Comparison of ENCODE assay signal across 36 cellular contexts in genomic region chr1:187991944-187992343, GRCh38.
"Had no signal": no experiment of that assay in that cellular context is flagged by ENCODE, and none has a peak within 500 bp of the region (broad histone marks: within the 10 kb centered on the region; RNA-seq: fewer than 3 reads in every experiment).

No MANE protein-coding gene starts in this region.

- FAIRE-seq: bronchial epithelial cell had no signal

- H3K9me3 Mint-ChIP-seq: activated B cell treated with CpG ODN at 0.5 μM for 24 hours; activated naive CD4-positive, alpha-beta T cell treated with anti-CD3 and anti-CD28 coated beads, Interleukin-2, amount 10 ng/mL, durations not matched to agents 7 days and 5 days; activated naive CD8-positive, alpha-beta T cell treated with anti-CD3 and anti-CD28 coated beads, Interleukin-2, amount 50 U/mL, for 24 hours; activated T-cell treated with anti-CD3 and anti-CD28 coated beads, Interleukin-2, amount 50 U/mL, for 4 hours; activated T-helper 1 cell treated with anti-CD3 and anti-CD28 coated beads, Interleukin-12 subunit alpha, Interleukin-12 subunit beta, Interleukin-2, Interleukin-4 antibody, amounts not matched to agents 30 ng/mL and 10 ng/mL and 1 ng/mL, durations not matched to agents 14 hours and 24 hours and 36 hours; brain; T-helper 1 cell treated with Interleukin-12 subunit alpha and Interleukin-12 subunit beta and Interleukin-4 antibody, amounts not matched to agents 30 μg/mL and 1 μg/mL, for 36 hours; T-helper 2 cell treated with Interferon-gamma antibody and Interleukin-4, amounts not matched to agents 5 μg/mL and 100 μg/mL, for 36 hours had no signal

- H3K4me2 ChIP-seq: SK-N-SH had no signal

- H3K27ac Mint-ChIP-seq: activated B cell treated with CpG ODN at 0.5 μM for 24 hours; activated CD4-positive, alpha-beta memory T cell treated with anti-CD3 and anti-CD28 coated beads for 36 hours; activated naive CD4-positive, alpha-beta T cell treated with anti-CD3 and anti-CD28 coated beads, Interleukin-2, amount 10 ng/mL, durations not matched to agents 7 days and 5 days; activated naive CD8-positive, alpha-beta T cell; activated naive CD8-positive, alpha-beta T cell treated with anti-CD3 and anti-CD28 coated beads, Interleukin-2, amount 50 U/mL, for 24 hours; activated T-helper 1 cell treated with anti-CD3 and anti-CD28 coated beads, Interleukin-12 subunit alpha, Interleukin-12 subunit beta, Interleukin-2, Interleukin-4 antibody, amounts not matched to agents 30 ng/mL and 10 ng/mL and 1 ng/mL, durations not matched to agents 14 hours and 24 hours and 36 hours; brain; T-helper 1 cell treated with Interleukin-12 subunit alpha and Interleukin-12 subunit beta and Interleukin-4 antibody, amounts not matched to agents 30 μg/mL and 1 μg/mL, for 36 hours; T-helper 2 cell treated with Interferon-gamma antibody and Interleukin-4, amounts not matched to agents 5 μg/mL and 100 μg/mL, for 36 hours had no signal

- H3K36me3 ChIP-seq: MG63, SJSA1 had no signal

- H3K9ac ChIP-seq: SK-N-SH had no signal

- H3K27me3 ChIP-seq: MG63, SJSA1 had no signal

- H3K9me3 ChIP-seq: MG63, SJSA1, SK-N-SH had no signal

- H3K4me3 Mint-ChIP-seq: activated B cell treated with CpG ODN at 0.5 μM for 24 hours; activated CD4-positive, alpha-beta memory T cell treated with anti-CD3 and anti-CD28 coated beads for 36 hours; activated naive CD4-positive, alpha-beta T cell treated with anti-CD3 and anti-CD28 coated beads, Interleukin-2, amount 10 ng/mL, durations not matched to agents 7 days and 5 days; activated naive CD8-positive, alpha-beta T cell; activated naive CD8-positive, alpha-beta T cell treated with anti-CD3 and anti-CD28 coated beads, Interleukin-2, amount 50 U/mL, for 24 hours; activated T-cell treated with anti-CD3 and anti-CD28 coated beads, Interleukin-2, amount 50 U/mL, for 4 hours; activated T-helper 1 cell treated with anti-CD3 and anti-CD28 coated beads, Interleukin-12 subunit alpha, Interleukin-12 subunit beta, Interleukin-2, Interleukin-4 antibody, amounts not matched to agents 30 ng/mL and 10 ng/mL and 1 ng/mL, durations not matched to agents 14 hours and 24 hours and 36 hours; brain; central memory CD8-positive, alpha-beta T cell; T-helper 1 cell treated with Interleukin-12 subunit alpha and Interleukin-12 subunit beta and Interleukin-4 antibody, amounts not matched to agents 30 μg/mL and 1 μg/mL, for 36 hours; T-helper 2 cell treated with Interferon-gamma antibody and Interleukin-4, amounts not matched to agents 5 μg/mL and 100 μg/mL, for 36 hours had no signal

- H3K4me1 ChIP-seq: SJSA1 had no signal

- H3K27me3 Mint-ChIP-seq: activated B cell treated with CpG ODN at 0.5 μM for 24 hours; activated CD4-positive, alpha-beta memory T cell treated with anti-CD3 and anti-CD28 coated beads for 36 hours; activated naive CD4-positive, alpha-beta T cell treated with anti-CD3 and anti-CD28 coated beads, Interleukin-2, amount 10 ng/mL, durations not matched to agents 7 days and 5 days; activated naive CD8-positive, alpha-beta T cell; activated naive CD8-positive, alpha-beta T cell treated with anti-CD3 and anti-CD28 coated beads, Interleukin-2, amount 50 U/mL, for 24 hours; brain; central memory CD8-positive, alpha-beta T cell had no signal

- H3K4me1 Mint-ChIP-seq: activated B cell treated with CpG ODN at 0.5 μM for 24 hours; activated naive CD4-positive, alpha-beta T cell treated with anti-CD3 and anti-CD28 coated beads, Interleukin-2, amount 10 ng/mL, durations not matched to agents 7 days and 5 days; activated naive CD8-positive, alpha-beta T cell treated with anti-CD3 and anti-CD28 coated beads, Interleukin-2, amount 50 U/mL, for 24 hours; central memory CD8-positive, alpha-beta T cell had no signal

- H3K4me3 ChIP-seq: MG63, SJSA1 had no signal

- DNase-seq: activated B cell treated with CpG ODN at 0.5 μM for 24 hours; activated CD4-positive, alpha-beta memory T cell treated with anti-CD3 and anti-CD28 coated beads for 36 hours; activated CD4-positive, alpha-beta T cell treated with anti-CD3 and anti-CD28 coated beads for 4 hours; activated CD4-positive, alpha-beta T cell treated with anti-CD3 and anti-CD28 coated beads, Interleukin-2, amount 50 U/mL, for 1 hour; activated CD4-positive, CD25-positive, alpha-beta regulatory T cell treated with anti-CD3 and anti-CD28 coated beads, Interleukin-2, amount 50 U/mL, for 72 hours; activated CD8-positive, alpha-beta memory T cell treated with anti-CD3 and anti-CD28 coated beads, Interleukin-2, amount 50 U/mL, for 4 hours; activated effector memory CD4-positive, alpha-beta T cell treated with Interleukin-2 at 50 U/mL for 16 hours; activated naive CD4-positive, alpha-beta T cell treated with anti-CD3 and anti-CD28 coated beads, Interleukin-2, amount 10 ng/mL, durations not matched to agents 7 days and 5 days; activated naive CD8-positive, alpha-beta T cell treated with anti-CD3 and anti-CD28 coated beads, Interleukin-2, amount 50 U/mL, for 24 hours; activated T-cell treated with anti-CD3 and anti-CD28 coated beads for 4 hours; activated T-cell treated with anti-CD3 and anti-CD28 coated beads, Interleukin-2, amount 50 U/mL, for 4 hours; anterior cingulate cortex; Kasumi-1; MG63; NCI-H1048; NCI-H1105 treated with DMSO at 0.1 percent for 48 hours; NCI-H1436; NCI-H1694; NCI-H1930; NCI-H2081 treated with DMSO at 0.1 percent for 48 hours; NCI-H226; NCI-H446 treated with DMSO at 0.1 percent for 48 hours; NCI-H524 treated with DMSO at 0.1 percent for 48 hours; RPMI8226; SHP77 treated with DMSO at 0.1 percent for 48 hours; SK-N-SH had no signal

- ATAC-seq: activated naive CD8-positive, alpha-beta T cell treated with anti-CD3 and anti-CD28 coated beads, Interleukin-2, amount 50 U/mL, for 24 hours; activated T-cell treated with anti-CD3 and anti-CD28 coated beads, Interleukin-2, amount 50 U/mL, for 4 hours; Panc1 had no signal

- H3K27ac ChIP-seq: SJSA1, VCaP had no signal

- H3K36me3 Mint-ChIP-seq: activated CD4-positive, alpha-beta memory T cell treated with anti-CD3 and anti-CD28 coated beads for 36 hours; activated naive CD4-positive, alpha-beta T cell treated with anti-CD3 and anti-CD28 coated beads, Interleukin-2, amount 10 ng/mL, durations not matched to agents 7 days and 5 days; activated naive CD8-positive, alpha-beta T cell; brain had no signal
